Comparison of ENCODE assay signal across 22 cellular contexts in genomic region chr16:12009462-12009861, GRCh38. TPM values are rescaled to one million over a fixed set of nuclear protein-coding genes. Genes with fewer than 3 reads are reported as not detected.
DNase-seq lines count a peak whose midpoint lies in the region; ATAC-seq and TF ChIP-seq lines count a peak whose summit lies in the region.
"Had no signal": no experiment of that assay in that cellular context is flagged by ENCODE, and none has a peak within 500 bp of the region (broad histone marks: within the 10 kb centered on the region; RNA-seq: fewer than 3 reads in every experiment).

No MANE protein-coding gene starts in this region.

- H3K4me3 Mint-ChIP-seq in CD8-positive, alpha-beta T cell = peak overlapping the region; percentile 38
- no peak overlapping the region for H3K4me3 Mint-ChIP-seq in activated naive CD8-positive, alpha-beta T cell treated with anti-CD3 and anti-CD28 coated beads, Interleukin-2, amount 50 U/mL, for 24 hours
- no peak overlapping the region for H3K4me3 Mint-ChIP-seq in endodermal cell
- H3K4me3 Mint-ChIP-seq: activated CD4-positive, alpha-beta memory T cell treated with anti-CD3 and anti-CD28 coated beads, Interleukin-2, amount 10 ng/mL, durations not matched to agents 7 days and 5 days had no signal

- H3K27ac Mint-ChIP-seq in CD8-positive, alpha-beta T cell = peak overlapping the region; percentile 78
- peak overlapping the region; percentile 37 for H3K27ac Mint-ChIP-seq in activated naive CD8-positive, alpha-beta T cell treated with anti-CD3 and anti-CD28 coated beads, Interleukin-2, amount 50 U/mL, for 24 hours
- H3K27ac Mint-ChIP-seq in endodermal cell = no peak overlapping the region
- H3K27ac Mint-ChIP-seq: activated CD4-positive, alpha-beta memory T cell treated with anti-CD3 and anti-CD28 coated beads, Interleukin-2, amount 10 ng/mL, durations not matched to agents 7 days and 5 days had no signal

- intact Hi-C loops in CD8-positive, alpha-beta T cell (cut with DNase I, micrococcal nuclease) = no loop called here

- no peaks in the 10 kb centered on the region for H4K20me1 ChIP-seq in BLaER1 treated with 17β-estradiol and CSF1 and Interleukin-3, amounts not matched to agents 10 nM and 100 nM

- peak in 5 of 7 experiments; percentile 8 to 54 (median 12) for DNase-seq in CD8-positive, alpha-beta T cell
- peak; percentile 7 for DNase-seq in activated naive CD8-positive, alpha-beta T cell treated with anti-CD3 and anti-CD28 coated beads, Interleukin-2, amount 50 U/mL, for 24 hours
- peak; percentile 84 for DNase-seq in pons (ENCODE audit: low spot score)
- no peak for DNase-seq in endodermal cell
- DNase-seq in mesenteric fat pad (ENCODE audit: low spot score) = no peak
- DNase-seq: activated CD4-positive, alpha-beta memory T cell treated with anti-CD3 and anti-CD28 coated beads, Interleukin-2, amount 10 ng/mL, durations not matched to agents 7 days and 5 days; amniotic stem cell; effector memory CD4-positive, alpha-beta T cell; esophagus squamous epithelium; GF-D8; NCI-H1417 treated with DMSO at 0.1 percent for 48 hours; NCI-H2171 treated with DMSO at 0.1 percent for 48 hours; NCI-H526 treated with DMSO at 0.1 percent for 48 hours; stimulated activated CD4-positive, alpha-beta T cell treated with anti-CD3 and anti-CD28 coated beads, Interleukin-15, amount 100 ng/mL, for 24 hours; SW 1271; upper lobe of left lung had no signal

- H3K27me3 Mint-ChIP-seq in CD8-positive, alpha-beta T cell (ENCODE audit: low read depth) = no peaks in the 10 kb centered on the region
- no peaks in the 10 kb centered on the region for H3K27me3 Mint-ChIP-seq in activated naive CD8-positive, alpha-beta T cell treated with anti-CD3 and anti-CD28 coated beads, Interleukin-2, amount 50 U/mL, for 24 hours
- H3K27me3 Mint-ChIP-seq in endodermal cell (ENCODE audit: insufficient read depth) = no peaks in the 10 kb centered on the region
- H3K27me3 Mint-ChIP-seq: activated CD4-positive, alpha-beta memory T cell treated with anti-CD3 and anti-CD28 coated beads, Interleukin-2, amount 10 ng/mL, durations not matched to agents 7 days and 5 days had no signal

- H3K4me2 ChIP-seq in BLaER1 treated with 17β-estradiol and CSF1 and Interleukin-3, amounts not matched to agents 10 nM and 100 nM = peak overlapping the region; percentile 57 to 84 (median 74)

- H3K36me3 ChIP-seq in BLaER1 treated with 17β-estradiol and CSF1 and Interleukin-3, amounts not matched to agents 10 nM and 100 nM = peaks cover 0 to 27% (median 0%) of the 10 kb centered on the region in 11 experiments; a peak in 4 of 22 replicates
- no peaks in the 10 kb centered on the region for H3K36me3 ChIP-seq in CD8-positive, alpha-beta T cell (ENCODE audit: insufficient read depth, low read length)
- no peaks in the 10 kb centered on the region for H3K36me3 ChIP-seq in endodermal cell (ENCODE audit: control insufficient read depth, insufficient read depth, low read length)

- H3K9me3 ChIP-seq in BLaER1 treated with 17β-estradiol and CSF1 and Interleukin-3, amounts not matched to agents 10 nM and 100 nM (replicated peaks in 1 of 11) = no peaks in the 10 kb centered on the region
- no peaks in the 10 kb centered on the region for H3K9me3 ChIP-seq in CD8-positive, alpha-beta T cell (ENCODE audit: low read length)
- H3K9me3 ChIP-seq in endodermal cell (ENCODE audit: control insufficient read depth, low read length) = no peaks in the 10 kb centered on the region
- H3K9me3 ChIP-seq: esophagus squamous epithelium, right atrium auricular region, upper lobe of left lung had no signal

- no peaks in the 10 kb centered on the region for H3K27me3 ChIP-seq in BLaER1 treated with 17β-estradiol and CSF1 and Interleukin-3, amounts not matched to agents 10 nM and 100 nM
- H3K27me3 ChIP-seq in CD8-positive, alpha-beta T cell (ENCODE audit: insufficient read depth, low read length) = no peaks in the 10 kb centered on the region
- H3K27me3 ChIP-seq in endodermal cell (ENCODE audit: control insufficient read depth, insufficient read depth, low read length, poor library complexity, severe bottlenecking) = no peaks in the 10 kb centered on the region
- H3K27me3 ChIP-seq: esophagus squamous epithelium, right atrium auricular region, upper lobe of left lung had no signal

- H3K4me3 ChIP-seq in BLaER1 treated with 17β-estradiol and CSF1 and Interleukin-3, amounts not matched to agents 10 nM and 100 nM = no peak overlapping the region
- no peak overlapping the region for H3K4me3 ChIP-seq in CD8-positive, alpha-beta T cell (ENCODE audit: low read depth, low read length)
- no peak overlapping the region for H3K4me3 ChIP-seq in endodermal cell (ENCODE audit: low read length)
- H3K4me3 ChIP-seq: esophagus squamous epithelium, GM12878, right atrium auricular region, upper lobe of left lung had no signal

- peaks cover 18% of the 10 kb centered on the region for H3K36me3 Mint-ChIP-seq in CD8-positive, alpha-beta T cell
- peaks cover 5% of the 10 kb centered on the region for H3K36me3 Mint-ChIP-seq in activated naive CD8-positive, alpha-beta T cell treated with anti-CD3 and anti-CD28 coated beads, Interleukin-2, amount 50 U/mL, for 24 hours (ENCODE audit: low read depth)
- H3K36me3 Mint-ChIP-seq in endodermal cell (ENCODE audit: low read depth) = no peaks in the 10 kb centered on the region

- peak; percentile 55 for ATAC-seq in CD8-positive, alpha-beta T cell
- ATAC-seq in activated naive CD8-positive, alpha-beta T cell treated with anti-CD3 and anti-CD28 coated beads, Interleukin-2, amount 50 U/mL, for 24 hours = no peak
- ATAC-seq in HG03565 (IDR thresholded peaks at IDR 0.05; ENCODE audit: unreplicated experiment) = no peak
- ATAC-seq: GM12878, left lobe of liver had no signal

- no peak for TF ChIP-seq CTCF in CD8-positive, alpha-beta T cell (IDR thresholded peaks at IDR 0.05)
- no peak for TF ChIP-seq CTCF in endodermal cell (conservative IDR thresholded peaks at IDR 0.05)

- peak overlapping the region; percentile 13 to 71 (median 51); a peak in 16 of 22 replicates for H3K9ac ChIP-seq in BLaER1 treated with 17β-estradiol and CSF1 and Interleukin-3, amounts not matched to agents 10 nM and 100 nM
- no peak overlapping the region for H3K9ac ChIP-seq in endodermal cell (ENCODE audit: extremely low read depth, low read length, poor library complexity, severe bottlenecking)

- no peaks in the 10 kb centered on the region for H3K9me3 Mint-ChIP-seq in CD8-positive, alpha-beta T cell
- no peaks in the 10 kb centered on the region for H3K9me3 Mint-ChIP-seq in activated naive CD8-positive, alpha-beta T cell treated with anti-CD3 and anti-CD28 coated beads, Interleukin-2, amount 50 U/mL, for 24 hours
- no peaks in the 10 kb centered on the region for H3K9me3 Mint-ChIP-seq in endodermal cell
- H3K9me3 Mint-ChIP-seq: activated CD4-positive, alpha-beta memory T cell treated with anti-CD3 and anti-CD28 coated beads, Interleukin-2, amount 10 ng/mL, durations not matched to agents 7 days and 5 days had no signal

- CTCF ChIA-PET in CD8-positive, alpha-beta T cell (lab: Charles Lee) = interaction anchor here (0.7 to 1.4 kb wide), 5 partner anchors 9 to 1496 kb away, joined by 3 to 7 read pairs (median 3); no protein-coding TSS in a partner anchor

- H3K4me1 Mint-ChIP-seq in CD8-positive, alpha-beta T cell (ENCODE audit: low read depth) = peaks cover 23% of the 10 kb centered on the region
- peaks cover 28% of the 10 kb centered on the region for H3K4me1 Mint-ChIP-seq in activated naive CD8-positive, alpha-beta T cell treated with anti-CD3 and anti-CD28 coated beads, Interleukin-2, amount 50 U/mL, for 24 hours
- no peaks in the 10 kb centered on the region for H3K4me1 Mint-ChIP-seq in endodermal cell
- H3K4me1 Mint-ChIP-seq: activated CD4-positive, alpha-beta memory T cell treated with anti-CD3 and anti-CD28 coated beads, Interleukin-2, amount 10 ng/mL, durations not matched to agents 7 days and 5 days had no signal

- peak overlapping the region; percentile 49 to 83 (median 76); a peak in 21 of 22 replicates for H3K27ac ChIP-seq in BLaER1 treated with 17β-estradiol and CSF1 and Interleukin-3, amounts not matched to agents 10 nM and 100 nM
- H3K27ac ChIP-seq in CD8-positive, alpha-beta T cell (ENCODE audit: low read depth, low read length) = peak overlapping the region; percentile 1
- no peak overlapping the region for H3K27ac ChIP-seq in endodermal cell (ENCODE audit: low read depth, low read length)

- POLR2A ChIA-PET in CD8-positive, alpha-beta T cell (lab: Charles Lee) = interaction anchor here (0.6 to 0.9 kb wide), 2 partner anchors 64 to 94 kb away, joined by 3 read pairs; partner anchors contain the start of gene GSPT1

- peaks cover 33 to 64% (median 55%) of the 10 kb centered on the region in 10 experiments for H3K4me1 ChIP-seq in BLaER1 treated with 17β-estradiol and CSF1 and Interleukin-3, amounts not matched to agents 10 nM and 100 nM
- H3K4me1 ChIP-seq in CD8-positive, alpha-beta T cell (ENCODE audit: insufficient read depth, low read length) = peaks cover 9% of the 10 kb centered on the region
- no peaks in the 10 kb centered on the region for H3K4me1 ChIP-seq in endodermal cell (ENCODE audit: control insufficient read depth, insufficient read depth, low read length)

- WGBS in endodermal cell (ENCODE audit: insufficient coverage in 1 of 2, insufficient read length in 1 of 2), 2 experiments = 91 to 95% methylated on average over 6 to 7 of the region's 7 CpGs

RNA-seq across cellular contexts. Expression of gene SNX29, which starts 32.9 kb away (rescaled TPM):
- total RNA-seq in CD8-positive, alpha-beta T cell = 10 to 100 TPM; 25.6 to 25.7 TPM
- total RNA-seq in endodermal cell (10 to 100 TPM; 11.0 to 18.3 TPM), mesenteric fat pad (71.8 TPM)
- polyA plus RNA-seq in endodermal cell (2013, experiment 1 of 2) = 7.4 TPM
- 6.9 TPM for polyA plus RNA-seq in endodermal cell (2013, experiment 2 of 2)

RNA-seq across cellular contexts. Expression of gene TNFRSF17, which starts 44.5 kb away (rescaled TPM):
- total RNA-seq in CD8-positive, alpha-beta T cell = not detected
- not detected for total RNA-seq in endodermal cell
- polyA plus RNA-seq in endodermal cell (2013, experiment 1 of 2) = not detected
- not detected for polyA plus RNA-seq in endodermal cell (2013, experiment 2 of 2)
- total RNA-seq in mesenteric fat pad = not detected
- total RNA-seq: activated CD4-positive, alpha-beta memory T cell treated with anti-CD3 and anti-CD28 coated beads, Interleukin-2, amount 10 ng/mL, durations not matched to agents 7 days and 5 days; esophagus squamous epithelium; H4; right atrium auricular region had no signal

Comparison
In these comparisons a context has a peak if more than half of its experiments do, and no peak if none do; other contexts are left out.
1. DNase-seq: peak in CD8-positive, alpha-beta T cell (5 of 7), activated naive CD8-positive, alpha-beta T cell treated with anti-CD3 and anti-CD28 coated beads, Interleukin-2, amount 50 U/mL, for 24 hours (single experiment) and pons (single experiment); none in endodermal cell (single experiment) and mesenteric fat pad (single experiment).